23 cellular contexts compared by ENCODE assay signal in the genomic region with DNA sequence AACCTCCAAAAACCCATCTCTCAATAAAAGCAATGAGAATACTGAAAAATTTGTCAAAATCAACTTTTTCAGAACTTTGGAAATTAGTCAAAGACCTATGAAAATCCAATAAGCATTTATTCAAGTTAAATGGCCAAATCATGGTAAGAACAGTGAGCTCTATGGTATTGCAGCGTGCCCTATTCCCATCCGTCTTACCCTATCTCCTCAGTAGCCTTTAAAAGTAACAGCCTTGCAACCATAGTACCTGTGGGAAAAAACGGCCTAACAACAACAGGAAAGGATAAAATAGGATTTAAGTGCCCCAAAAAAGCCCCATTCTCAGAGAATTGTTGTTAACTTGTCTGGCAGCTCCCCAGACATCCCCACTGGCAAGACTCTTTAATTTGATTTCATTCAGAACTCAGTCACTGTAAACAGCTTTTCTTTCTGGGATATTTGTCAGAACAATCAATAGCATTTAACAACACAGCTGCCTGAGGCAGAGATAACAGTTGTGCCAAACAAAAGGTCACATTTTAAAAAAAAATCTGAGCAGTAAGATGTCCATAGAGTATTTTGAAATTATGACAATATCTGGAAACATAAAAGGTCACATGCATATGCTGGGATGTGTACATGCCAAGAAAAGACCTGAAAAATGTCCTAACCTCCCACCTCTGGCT.
DNase-seq lines count a peak whose midpoint lies in the region; FAIRE-seq lines count a peak whose summit lies in the region.
"Had no signal": no experiment of that assay in that cellular context is flagged by ENCODE, and none has a peak within 500 bp of the region (broad histone marks: within the 10 kb centered on the region; RNA-seq: fewer than 3 reads in every experiment).

No MANE protein-coding gene starts in this region.

- DNase-seq in GM18507 (ENCODE audit: extremely low spot score, insufficient read length, low read depth) (no peak), NCI-H2081 (lab: John Stamatoyannopoulos, UW) (peak; percentile 13 to 19), foreskin melanocyte (peak; percentile 65), head of caudate nucleus (no peak), epidermal melanocyte (ENCODE audit: insufficient read length, low spot score) (no peak), SKM-1 treated with dmso at 0.1 percent for 144 hours (lab: John Stamatoyannopoulos, UW; ENCODE audit: unreplicated experiment) (no peak)
- DNase-seq in stimulated activated CD4-positive, alpha-beta T cell treated with anti-CD3 and anti-CD28 coated beads, Interleukin-2, amount 100 ng/mL, for 24 hours: no peak
- DNase-seq: 8988T; ACHN; AML-193; BE2C; CD4-positive, alpha-beta T cell; CD8-positive, alpha-beta memory T cell; DMS 273 treated with DMSO at 0.1 percent for 48 hours; DMS79; EL; GDM1; GOT3; HFFc6 had no signal

- FAIRE-seq in GM18507 (lab: Jason Lieb, UNC): peak; percentile 26
- FAIRE-seq: A549, D721Med, GM12878, H54 had no signal

- intact Hi-C loops in head of caudate nucleus (cut with DNase I): no loop called here

Comparison
In these comparisons a context has a peak if more than half of its experiments do, and no peak if none do; other contexts are left out.
1. DNase-seq: peak in NCI-H2081 (2 of 2) and foreskin melanocyte (single experiment); none in GM18507 (single experiment), stimulated activated CD4-positive, alpha-beta T cell treated with anti-CD3 and anti-CD28 coated beads, Interleukin-2, amount 100 ng/mL, for 24 hours (0 of 2), head of caudate nucleus (0 of 42), epidermal melanocyte (single experiment) and SKM-1 treated with dmso at 0.1 percent for 144 hours (single experiment).